In genomic region chr5:72611111-72611724, GRCh38 we compare ENCODE assay signal across 8 cellular contexts.
DNase-seq lines count a peak whose midpoint lies in the region; ATAC-seq and TF ChIP-seq lines count a peak whose summit lies in the region.

No MANE protein-coding gene starts in this region.

- intact Hi-C loops in transverse colon (cut with DNase I; ENCODE audit: low total_unique reads) = no loop called here

- TF ChIP-seq CTCF in OCI-LY1 (IDR thresholded peaks at IDR 0.05; ENCODE audit: low read length) (peak; percentile 92), fibroblast of villous mesenchyme (IDR thresholded peaks at IDR 0.05; ENCODE audit: insufficient read depth, low read depth, low read length) (peak; percentile 99), neural progenitor cell (IDR thresholded peaks at IDR 0.05) (peak; percentile 76), transverse colon (IDR thresholded peaks at IDR 0.05) (peak; percentile 83 to 95 (median 90))

- no peak overlapping the region for H3K9ac ChIP-seq in OCI-LY1 (ENCODE audit: low read length)
- no peak overlapping the region for H3K9ac ChIP-seq in neural progenitor cell

- H3K9me3 ChIP-seq in OCI-LY1 (ENCODE audit: low read length) (no peaks in the 10 kb centered on the region), neural progenitor cell (ENCODE audit: low read depth) (no peaks in the 10 kb centered on the region), transverse colon (no peaks in the 10 kb centered on the region)

- H3K4me3 Mint-ChIP-seq in activated T-cell treated with anti-CD3 and anti-CD28 coated beads, Interleukin-2, amount 50 U/mL, for 72 hours = no peak overlapping the region
- H3K4me3 Mint-ChIP-seq in neural progenitor cell = no peak overlapping the region

- peaks cover 22% of the 10 kb centered on the region for H3K27me3 Mint-ChIP-seq in activated T-cell treated with anti-CD3 and anti-CD28 coated beads, Interleukin-2, amount 50 U/mL, for 72 hours (ENCODE audit: low read depth)
- H3K27me3 Mint-ChIP-seq in neural progenitor cell (ENCODE audit: insufficient read depth, low read depth) = peaks cover 4% of the 10 kb centered on the region

- no peak for TF ChIP-seq POLR2A in transverse colon (IDR thresholded peaks at IDR 0.05)

- H3K4me1 ChIP-seq in OCI-LY1 (ENCODE audit: insufficient read depth, low read length, severe bottlenecking) (no peaks in the 10 kb centered on the region), neural progenitor cell (peaks cover 15% of the 10 kb centered on the region), transverse colon (peaks cover 0 to 24% (median 0%) of the 10 kb centered on the region in 4 donors)

- H4K20me1 ChIP-seq in OCI-LY1 (ENCODE audit: insufficient read depth, low read length) (no peaks in the 10 kb centered on the region), neural progenitor cell (ENCODE audit: low read depth) (no peaks in the 10 kb centered on the region)

- no peaks in the 10 kb centered on the region for H3K36me3 Mint-ChIP-seq in activated T-cell treated with anti-CD3 and anti-CD28 coated beads, Interleukin-2, amount 50 U/mL, for 72 hours (ENCODE audit: insufficient read depth in 2 of 2)
- no peaks in the 10 kb centered on the region for H3K36me3 Mint-ChIP-seq in neural progenitor cell

- DNase-seq in 8988T (peak; percentile 28), fibroblast of villous mesenchyme (ENCODE audit: low read depth) (peak; percentile 84), neural progenitor cell (ENCODE audit: low spot score) (peak; percentile 89), transverse colon (peak; percentile 74)
- DNase-seq in Jurkat, Clone E6-1 (ENCODE audit: low read depth, low spot score) = peak; percentile 28
- DNase-seq in activated T-cell treated with anti-CD3 and anti-CD28 coated beads, Interleukin-2, amount 50 U/mL, for 72 hours = peak; percentile 47 to 52

- H3K4me3 ChIP-seq in Jurkat, Clone E6-1 (ENCODE audit: low read length) = no peak overlapping the region
- H3K4me3 ChIP-seq in OCI-LY1 (ENCODE audit: low read depth, low read length, poor library complexity, severe bottlenecking) (no peak overlapping the region), fibroblast of villous mesenchyme (ENCODE audit: low read depth, low read length) (no peak overlapping the region), neural progenitor cell (no peak overlapping the region), transverse colon (no peak overlapping the region)

- ATAC-seq in GM18867 (IDR thresholded peaks at IDR 0.05; ENCODE audit: unreplicated experiment) = peak; percentile 77
- ATAC-seq in activated T-cell treated with anti-CD3 and anti-CD28 coated beads, Interleukin-2, amount 50 U/mL, for 72 hours (replicated peaks in 1 of 2) = peak; percentile 71 to 77

- no peak overlapping the region for H3K27ac ChIP-seq in OCI-LY1 (ENCODE audit: low read depth, low read length, poor library complexity, severe bottlenecking)
- no peak overlapping the region for H3K27ac ChIP-seq in neural progenitor cell
- no peak overlapping the region for H3K27ac ChIP-seq in transverse colon

- H3K27me3 ChIP-seq in OCI-LY1 (ENCODE audit: insufficient read depth, low read length) (no peaks in the 10 kb centered on the region), neural progenitor cell (no peaks in the 10 kb centered on the region), transverse colon (no peaks in the 10 kb centered on the region)

- H3F3A ChIP-seq in OCI-LY1 (ENCODE audit: insufficient read depth, low read length) (no peaks in the 10 kb centered on the region), neural progenitor cell (ENCODE audit: low read depth) (peaks cover 8% of the 10 kb centered on the region)

- H3K4me2 ChIP-seq in OCI-LY1 (ENCODE audit: low read length) (no peak overlapping the region), neural progenitor cell (peak overlapping the region; percentile 58)

- no peak overlapping the region for H3K27ac Mint-ChIP-seq in activated T-cell treated with anti-CD3 and anti-CD28 coated beads, Interleukin-2, amount 50 U/mL, for 72 hours
- H3K27ac Mint-ChIP-seq in neural progenitor cell = peak overlapping the region; percentile 27

- in situ Hi-C loops in transverse colon (cut with MboI; ENCODE audit: low pct_ligation_motif_present in 1 of 4, low pct_unique_long_range_greater_than_20kb in 1 of 4, low sequenced_read_pairs in 3 of 4) = loop anchor here (10.0 to 25.0 kb wide), 3 partner anchors 201 to 226 kb away; partner anchors contain the start of gene TNPO1 (in 3 of the 4)

- 25 to 26% methylated on average over 6 to 7 of the region's 7 CpGs for WGBS in transverse colon (ENCODE audit: low coverage in 1 of 2), 2 donors

- H2AFZ ChIP-seq in OCI-LY1 (ENCODE audit: low read length) (no peak overlapping the region), neural progenitor cell (replicated peaks) (no peak overlapping the region)

- no peaks in the 10 kb centered on the region for H3K79me2 ChIP-seq in OCI-LY1 (ENCODE audit: insufficient read depth, low read length)
- H3K79me2 ChIP-seq in neural progenitor cell (ENCODE audit: low read depth) = no peaks in the 10 kb centered on the region

- H3K9me2 ChIP-seq in OCI-LY1 (ENCODE audit: low read depth, low read length) = no peaks in the 10 kb centered on the region

- no peak for TF ChIP-seq EP300 in transverse colon (IDR thresholded peaks at IDR 0.05; ENCODE audit: low read depth)

- H3K4me1 Mint-ChIP-seq in activated T-cell treated with anti-CD3 and anti-CD28 coated beads, Interleukin-2, amount 50 U/mL, for 72 hours (ENCODE audit: low read depth) = peaks cover 5% of the 10 kb centered on the region
- peaks cover 40% of the 10 kb centered on the region for H3K4me1 Mint-ChIP-seq in neural progenitor cell

- no peaks in the 10 kb centered on the region for H3K9me3 Mint-ChIP-seq in activated T-cell treated with anti-CD3 and anti-CD28 coated beads, Interleukin-2, amount 50 U/mL, for 72 hours
- H3K9me3 Mint-ChIP-seq in neural progenitor cell = no peaks in the 10 kb centered on the region

- H3K36me3 ChIP-seq in OCI-LY1 (ENCODE audit: insufficient read depth, low read length) = no peaks in the 10 kb centered on the region
- no peaks in the 10 kb centered on the region for H3K36me3 ChIP-seq in neural progenitor cell
- H3K36me3 ChIP-seq in transverse colon = no peaks in the 10 kb centered on the region

Comparison
In these comparisons a context has a peak if more than half of its experiments do, and no peak if none do; other contexts are left out.
1. DNase-seq: peak in every context shown above with its lines; median percentile 89 in neural progenitor cell; 84 in fibroblast of villous mesenchyme; 74 in transverse colon; 50 in activated T-cell treated with anti-CD3 and anti-CD28 coated beads, Interleukin-2, amount 50 U/mL, for 72 hours; 28 in 8988T; 28 in Jurkat, Clone E6-1.